10 cellular contexts compared by ENCODE assay signal in genomic region chr17:57578608-57578990, GRCh38.
DNase-seq lines count a peak whose midpoint lies in the region; ATAC-seq, FAIRE-seq and TF ChIP-seq lines count a peak whose summit lies in the region.
"Had no signal": no experiment of that assay in that cellular context is flagged by ENCODE, and none has a peak within 500 bp of the region (broad histone marks: within the 10 kb centered on the region; RNA-seq: fewer than 3 reads in every experiment).

No MANE protein-coding gene starts in this region.

- no TSS peak for BruUV-seq in HepG2 (replicated peaks; lab: Mats Ljungman, UMichigan)
- no TSS peak for BruUV-seq in Calu3 (replicated peaks; lab: Mats Ljungman, UMichigan)

- H3K4me3 ChIP-seq in HepG2 (replicated peaks in 1 of 3; ENCODE audit: insufficient read depth in 1 of 3, low read depth in 2 of 3, low read length in 3 of 3) (no peak overlapping the region), right lobe of liver (no peak overlapping the region), SJCRH30 (peak overlapping the region; percentile 44), right cardiac atrium (ENCODE audit: low read length) (no peak overlapping the region), vagina (no peak overlapping the region)

- no peak overlapping the region for H2AFZ ChIP-seq in HepG2 (ENCODE audit: low read length)

- no peaks in the 10 kb centered on the region for H3K36me3 Mint-ChIP-seq in Calu3 (ENCODE audit: insufficient read depth, unreplicated experiment)

- H4K20me1 ChIP-seq in HepG2 (ENCODE audit: insufficient read depth, low read length), result no peaks in the 10 kb centered on the region

- no peak for FAIRE-seq in HepG2 (lab: Jason Lieb, UNC)

- no peak overlapping the region for H3K4me3 Mint-ChIP-seq in Calu3 (ENCODE audit: low read depth, unreplicated experiment)

- POLR2A ChIA-PET in HepG2 (lab: Yijun Ruan, JAX), result interaction anchor here (0.6 to 8.2 kb wide), 15 partner anchors 17 to 350 kb away, joined by 3 to 113 read pairs (median 7); no protein-coding TSS in a partner anchor

- H3K27ac Mint-ChIP-seq in Calu3 (ENCODE audit: unreplicated experiment), result no peak overlapping the region

- 96% methylated on average over 4 of the region's 4 CpGs for WGBS in HepG2 (ENCODE audit: low lambda C conversion rate)
- WGBS in right lobe of liver (ENCODE audit: insufficient coverage, low coverage, low lambda C conversion rate, missing lambda C conversion rate), result 77% methylated on average over 4 of the region's 4 CpGs
- WGBS in right cardiac atrium, result 52% methylated on average over 4 of the region's 4 CpGs

- peak overlapping the region; percentile 75 for H3K27ac ChIP-seq in HepG2 (ENCODE audit: extremely low read length, insufficient read depth, low read length)
- no peak overlapping the region for H3K27ac ChIP-seq in right lobe of liver
- peak overlapping the region; percentile 96 for H3K27ac ChIP-seq in SJCRH30
- peak overlapping the region; percentile 55 for H3K27ac ChIP-seq in right cardiac atrium (ENCODE audit: low read length)
- peak overlapping the region; percentile 66 for H3K27ac ChIP-seq in vagina

- in situ Hi-C loops in HepG2 (cut with HindIII; ENCODE audit: extremely low pct_ligation_motif_present, low pct_unique_long_range_greater_than_20kb), result no loop called here

- TF ChIP-seq POLR2A in HepG2 (IDR thresholded peaks at IDR 0.05; ENCODE audit: insufficient read depth in 1 of 2, low read depth in 2 of 2, low read length in 2 of 2) (no peak), right lobe of liver (IDR thresholded peaks at IDR 0.05) (no peak), vagina (IDR thresholded peaks at IDR 0.05) (no peak)

- ATAC-seq in HepG2 (no peak), right lobe of liver (no peak), right cardiac atrium (peak; percentile 24 to 44), HG02588 (IDR thresholded peaks at IDR 0.05; ENCODE audit: unreplicated experiment) (no peak), GM19023 (IDR thresholded peaks at IDR 0.05; ENCODE audit: unreplicated experiment) (no peak)

- TF ChIP-seq RAD21 in HepG2 (CRISPR knock-in tag; IDR thresholded peaks at IDR 0.05), result no peak

- H3K4me1 ChIP-seq in HepG2 (ENCODE audit: insufficient read depth, low read length) (peaks cover 87% of the 10 kb centered on the region), right lobe of liver (peaks cover 0 to 10% (median 0%) of the 10 kb centered on the region in 4 donors), SJCRH30 (peaks cover 53% of the 10 kb centered on the region), right cardiac atrium (ENCODE audit: control insufficient read depth, insufficient read depth, low read length) (peaks cover 20% of the 10 kb centered on the region), vagina (peaks cover 21% of the 10 kb centered on the region)

- TF ChIP-seq CTCF in HepG2 (CRISPR knock-in tag; IDR thresholded peaks at IDR 0.05) (no peak), right lobe of liver (IDR thresholded peaks at IDR 0.05) (no peak), vagina (IDR thresholded peaks at IDR 0.05) (no peak), Calu3 (IDR thresholded peaks at IDR 0.05; ENCODE audit: unreplicated experiment) (no peak)

- H3K36me3 ChIP-seq in HepG2 (replicated peaks in 1 of 2; ENCODE audit: control insufficient read depth in 1 of 2, insufficient read depth in 2 of 2, low read length in 2 of 2), result peaks cover 0 to 6% of the 10 kb centered on the region in 2 experiments; a peak in 2 of 5 replicates
- no peaks in the 10 kb centered on the region for H3K36me3 ChIP-seq in right lobe of liver
- H3K36me3 ChIP-seq in SJCRH30, result no peaks in the 10 kb centered on the region
- H3K36me3 ChIP-seq in vagina, result no peaks in the 10 kb centered on the region

- CTCF ChIA-PET in HepG2 (lab: Yijun Ruan, JAX; ENCODE audit: low intra/inter-chr PET ratio, low total read pairs), result no interaction called here
- CTCF ChIA-PET in Calu3 (lab: Charles Lee), result no interaction called here

- H3K9me3 ChIP-seq in HepG2 (ENCODE audit: low read length), result no peaks in the 10 kb centered on the region
- H3K9me3 ChIP-seq in right lobe of liver, result no peaks in the 10 kb centered on the region
- no peaks in the 10 kb centered on the region for H3K9me3 ChIP-seq in SJCRH30 (replicated peaks)
- H3K9me3 ChIP-seq in right cardiac atrium (ENCODE audit: control insufficient read depth, low read length), result no peaks in the 10 kb centered on the region
- no peaks in the 10 kb centered on the region for H3K9me3 ChIP-seq in vagina

- H3K27me3 ChIP-seq in HepG2 (ENCODE audit: control insufficient read depth in 1 of 2, insufficient read depth in 2 of 2, low read length in 2 of 2) (no peaks in the 10 kb centered on the region), right lobe of liver (no peaks in the 10 kb centered on the region), SJCRH30 (no peaks in the 10 kb centered on the region), right cardiac atrium (ENCODE audit: control insufficient read depth, insufficient read depth) (no peaks in the 10 kb centered on the region), vagina (no peaks in the 10 kb centered on the region)

- intact Hi-C loops in HepG2 (cut with micrococcal nuclease; ENCODE audit: unreplicated experiment), result loop anchor here (5.0 kb wide), 1 partner anchor 61 kb away; no protein-coding TSS in a partner anchor
- intact Hi-C loops in right lobe of liver (cut with DNase I), result no loop called here
- intact Hi-C loops in right cardiac atrium (cut with DNase I), result no loop called here
- intact Hi-C loops in vagina (cut with DNase I), result no loop called here
- intact Hi-C loops in Calu3 (cut with micrococcal nuclease; ENCODE audit: unreplicated experiment), result no loop called here

- TF ChIP-seq EP300 in HepG2 (IDR thresholded peaks at IDR 0.05; ENCODE audit: low read depth in 2 of 2, low read length in 2 of 2), result no peak
- TF ChIP-seq EP300 in HepG2 (CRISPR knock-in tag; IDR thresholded peaks at IDR 0.05; ENCODE audit: borderline replicate concordance), result no peak

- H3K4me1 Mint-ChIP-seq in Calu3 (ENCODE audit: low read depth, unreplicated experiment), result no peaks in the 10 kb centered on the region

- DNase-seq in HepG2 (ENCODE audit: low spot score), result no peak
- DNase-seq in right lobe of liver, result no peak
- peak; percentile 60 to 86 for DNase-seq in SJCRH30
- DNase-seq in right cardiac atrium, result peak in 1 of 3 donors; percentile 65
- no peak for DNase-seq in vagina (ENCODE audit: extremely low spot score in 2 of 2)
- DNase-seq in Calu3, result no peak
- DNase-seq: activated CD4-positive, CD25-positive, alpha-beta regulatory T cell treated with anti-CD3 and anti-CD28 coated beads, Interleukin-2, amount 50 U/mL, for 72 hours; central memory CD4-positive, alpha-beta T cell had no signal

- peak overlapping the region; percentile 50; the same call in 1 of the 2 replicates for H3K9ac ChIP-seq in HepG2 (ENCODE audit: insufficient read depth, low read depth, low read length)

- no peaks in the 10 kb centered on the region for H3K9me3 Mint-ChIP-seq in Calu3 (ENCODE audit: low read depth, unreplicated experiment)

- peak overlapping the region; percentile 77; the same call in 1 of the 2 replicates for H3K4me2 ChIP-seq in HepG2 (ENCODE audit: low read depth, low read length)

- peaks cover 7% of the 10 kb centered on the region for H3K79me2 ChIP-seq in HepG2 (ENCODE audit: insufficient read depth, low read length)

- no peaks in the 10 kb centered on the region for H3K27me3 Mint-ChIP-seq in Calu3 (ENCODE audit: unreplicated experiment)

TF ChIP-seq in HepG2, 621 proteins besides CTCF, POLR2A, EP300 and RAD21:
- TF ChIP-seq NR2C2 (CRISPR knock-in tag; IDR thresholded peaks at IDR 0.05; ENCODE audit: borderline replicate concordance), result no peak
- TF ChIP-seq HNF4G (IDR thresholded peaks at IDR 0.05; ENCODE audit: borderline replicate concordance, low read depth, low read length), result no peak
- 0 out of 2 replicates have a peak, but pooled peaks have one; percentile 4 for TF ChIP-seq HNF4G (CRISPR knock-in tag; IDR thresholded peaks at IDR 0.05; ENCODE audit: borderline replicate concordance, low read depth)
- TF ChIP-seq RBM22 (optimal IDR thresholded peaks at IDR 0.05; ENCODE audit: low read length), result peak; percentile 15
- TF ChIP-seq ZNF382 (CRISPR knock-in tag; IDR thresholded peaks at IDR 0.05; ENCODE audit: borderline replicate concordance), result 0 out of 2 replicates have a peak, but pooled peaks have one; percentile 34

Comparison
In these comparisons a context has a peak if more than half of its experiments do, and no peak if none do; other contexts are left out.
1. H3K27ac ChIP-seq: peak in HepG2 (single experiment), SJCRH30 (single experiment), right cardiac atrium (single experiment) and vagina (single experiment); none in right lobe of liver (0 of 3).
2. ATAC-seq: peak in right cardiac atrium (2 of 2); none in HepG2 (single experiment), right lobe of liver (0 of 4), HG02588 (single experiment) and GM19023 (single experiment).
3. DNase-seq: peak in SJCRH30 (2 of 2); none in HepG2 (single experiment), right lobe of liver (0 of 3), vagina (0 of 2) and Calu3 (single experiment).